In the genomic region with DNA sequence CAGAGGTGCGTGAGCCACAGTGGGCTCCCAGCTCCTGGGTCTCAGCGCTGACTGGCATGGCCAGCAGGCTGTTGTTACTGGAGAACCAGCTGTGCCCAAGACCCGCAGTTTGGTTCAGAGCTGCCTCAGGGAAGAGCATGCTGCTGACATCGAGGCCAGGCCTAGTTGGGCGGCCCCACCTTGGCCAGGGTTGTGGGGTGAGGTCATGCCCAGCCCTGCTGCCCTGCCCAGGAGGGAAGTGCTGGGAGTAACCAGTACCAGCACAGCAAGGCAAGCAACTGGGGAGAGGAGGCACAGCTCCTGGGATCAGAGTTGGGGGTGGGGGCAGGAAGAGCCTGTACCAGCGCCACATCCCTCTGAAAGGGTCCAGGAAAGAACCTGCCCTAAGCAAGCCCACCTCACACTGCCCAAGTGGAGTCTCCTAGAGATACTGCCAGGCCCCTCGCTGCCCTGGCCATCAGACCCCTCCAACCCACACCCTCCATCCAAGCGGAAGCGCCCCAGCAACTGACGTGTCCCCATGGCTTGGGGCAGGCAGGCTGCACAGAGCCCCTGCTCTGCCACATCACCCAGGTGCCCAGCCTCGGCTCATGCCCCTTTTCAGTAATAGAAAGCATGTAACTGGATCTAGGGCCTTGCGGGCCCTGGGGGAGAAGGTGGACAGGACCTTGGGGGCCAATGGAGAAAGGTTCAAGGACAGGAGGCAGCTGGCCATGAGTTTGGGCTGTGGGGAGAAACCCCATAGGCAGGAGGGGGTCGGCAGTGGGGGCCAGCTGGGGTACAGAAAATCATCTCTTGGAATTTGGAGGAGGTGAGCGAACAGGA, we compare ENCODE assay signal across 6 cellular contexts. TPM values are rescaled to one million over a fixed set of nuclear protein-coding genes. Genes with fewer than 3 reads are reported as not detected.
DNase-seq lines count a peak whose midpoint lies in the region; ATAC-seq and TF ChIP-seq lines count a peak whose summit lies in the region.

No MANE protein-coding gene starts in this region.

- ATAC-seq in heart left ventricle = peak in 2 of 4 donors; percentile 5 to 9
- ATAC-seq in left ventricle myocardium superior = no peak
- ATAC-seq in aorta (ENCODE audit: low FRiP score) = peak; percentile 2
- ATAC-seq in GM21825 (IDR thresholded peaks at IDR 0.05; ENCODE audit: unreplicated experiment) = no peak

- peak overlapping the region; percentile 39 to 97 (median 82) for H3K4me3 ChIP-seq in heart left ventricle
- H3K4me3 ChIP-seq in iPS-20b (ENCODE audit: low read length) = peak overlapping the region; percentile 86
- H3K4me3 ChIP-seq in aorta (ENCODE audit: low read length in 2 of 2) = peak overlapping the region; percentile 52 to 95

- intact Hi-C loops in heart left ventricle (cut with DNase I) = no loop called here
- intact Hi-C loops in left ventricle myocardium superior (cut with micrococcal nuclease) = no loop called here
- intact Hi-C loops in aorta (cut with DNase I) = no loop called here

- TF ChIP-seq CTCF in heart left ventricle (IDR thresholded peaks at IDR 0.05) = no peak

- H3K36me3 ChIP-seq in heart left ventricle = no peaks in the 10 kb centered on the region
- no peaks in the 10 kb centered on the region for H3K36me3 ChIP-seq in iPS-20b (ENCODE audit: insufficient read depth, low read depth, low read length)
- no peaks in the 10 kb centered on the region for H3K36me3 ChIP-seq in aorta (ENCODE audit: control insufficient read depth in 1 of 2, insufficient read depth in 2 of 2, low read length in 1 of 2)

- TF ChIP-seq POLR2A in heart left ventricle (IDR thresholded peaks at IDR 0.05) = no peak

- H3K27ac ChIP-seq in heart left ventricle (peak overlapping the region in 9 of 12 donors; percentile 52 to 83 (median 74)), iPS-20b (ENCODE audit: low read length) (no peak overlapping the region), aorta (ENCODE audit: low read depth in 1 of 2, low read length in 2 of 2) (peak overlapping the region; percentile 8 to 93)

- H3K27me3 ChIP-seq in heart left ventricle (no peaks in the 10 kb centered on the region), iPS-20b (ENCODE audit: insufficient read depth, low read length) (peaks cover 15% of the 10 kb centered on the region), aorta (ENCODE audit: control insufficient read depth in 1 of 2, insufficient read depth in 2 of 2, low read length in 1 of 2) (no peaks in the 10 kb centered on the region)

- H3K4me1 ChIP-seq in heart left ventricle (peaks cover 0 to 31% (median 23%) of the 10 kb centered on the region in 12 donors), iPS-20b (ENCODE audit: insufficient read depth, low read length) (peaks cover 4% of the 10 kb centered on the region; the same call in 1 of the 2 replicates), aorta (ENCODE audit: control insufficient read depth in 1 of 2, insufficient read depth in 2 of 2, low read length in 2 of 2) (no peaks in the 10 kb centered on the region)

- WGBS in heart left ventricle, 4 donors = 63 to 78% (median 75%) methylated on average over 10 to 14 of the region's 14 CpGs
- WGBS in aorta, 2 donors = 38 to 45% methylated on average over 13 to 14 of the region's 14 CpGs

- peak overlapping the region; percentile 61; the same call in 1 of the 2 replicates for H3K9ac ChIP-seq in iPS-20b (ENCODE audit: low read depth, low read length)

- H3K9me3 ChIP-seq in heart left ventricle = no peaks in the 10 kb centered on the region
- no peaks in the 10 kb centered on the region for H3K9me3 ChIP-seq in iPS-20b (ENCODE audit: insufficient read depth, low read depth, low read length)
- H3K9me3 ChIP-seq in aorta (ENCODE audit: control insufficient read depth, low read length) = no peaks in the 10 kb centered on the region

- DNase-seq in heart left ventricle (no peak), left ventricle myocardium superior (no peak), aorta (peak; percentile 58 to 77), foreskin melanocyte (no peak)

RNA-seq across cellular contexts. Expression of gene DOK4, which starts 1.0 kb away (rescaled TPM):
- total RNA-seq in heart left ventricle (10 to 100 TPM in 3 of 9 donors, 1 to 10 TPM in 6; 6.4 to 14.8 (median 7.9) TPM), left ventricle myocardium superior (9.1 TPM), aorta (10 to 100 TPM; 35.5 to 44.5 TPM)
- polyA plus RNA-seq in heart left ventricle (1 to 10 TPM; 5.9 to 6.7 TPM), aorta (10 to 100 TPM; 26.4 to 54.1 TPM)

RNA-seq across cellular contexts. Expression of gene POLR2C, which starts 22.8 kb away (rescaled TPM):
- total RNA-seq in heart left ventricle (10 to 100 TPM; 37.4 to 99.8 (median 48.7) TPM), left ventricle myocardium superior (37.3 TPM), aorta (10 to 100 TPM; 43.8 to 49.7 TPM)
- polyA plus RNA-seq in heart left ventricle (10 to 100 TPM; 19.9 to 69.4 TPM), aorta (10 to 100 TPM; 49.3 to 55.3 TPM)

RNA-seq across cellular contexts. Expression of gene COQ9, which starts 38.0 kb away (rescaled TPM):
- total RNA-seq in heart left ventricle (100 to 1,000 TPM; 126 to 331 (median 191) TPM), left ventricle myocardium superior (205 TPM), aorta (10 to 100 TPM; 22.0 to 29.4 TPM)
- polyA plus RNA-seq in heart left ventricle (100 to 1,000 TPM; 156 to 436 TPM), aorta (10 to 100 TPM; 28.9 to 48.2 TPM)

RNA-seq across cellular contexts. Expression of gene CIAPIN1, which starts 38.1 kb away (rescaled TPM):
- total RNA-seq in heart left ventricle (10 to 100 TPM; 41.0 to 73.2 (median 51.7) TPM), left ventricle myocardium superior (52.2 TPM), aorta (10 to 100 TPM; 26.7 to 27.4 TPM)
- polyA plus RNA-seq in heart left ventricle (10 to 100 TPM; 22.4 to 73.2 TPM), aorta (10 to 100 TPM; 16.3 to 21.6 TPM)

RNA-seq across cellular contexts. Expression of gene CCDC102A, which starts 51.1 kb away (rescaled TPM):
- 10 to 100 TPM in 2 of 9 donors, 1 to 10 TPM in 7; 3.3 to 17.0 (median 6.8) TPM for total RNA-seq in heart left ventricle
- polyA plus RNA-seq in heart left ventricle = 1 to 10 TPM; 4.4 to 8.1 TPM
- total RNA-seq in left ventricle myocardium superior = 13.2 TPM
- total RNA-seq in aorta = 10 to 100 TPM; 15.3 to 21.9 TPM
- polyA plus RNA-seq in aorta = 10 to 100 TPM; 12.9 to 14.1 TPM

Comparison
In these comparisons a context has a peak if more than half of its experiments do, and no peak if none do; other contexts are left out.
1. DNase-seq: peak in aorta (2 of 2); none in heart left ventricle (0 of 5), left ventricle myocardium superior (single experiment) and foreskin melanocyte (single experiment).
2. Peak in every context shown above with its lines, with median percentiles within 50 percentile points of each other: H3K4me3 ChIP-seq.